In the genomic region with DNA sequence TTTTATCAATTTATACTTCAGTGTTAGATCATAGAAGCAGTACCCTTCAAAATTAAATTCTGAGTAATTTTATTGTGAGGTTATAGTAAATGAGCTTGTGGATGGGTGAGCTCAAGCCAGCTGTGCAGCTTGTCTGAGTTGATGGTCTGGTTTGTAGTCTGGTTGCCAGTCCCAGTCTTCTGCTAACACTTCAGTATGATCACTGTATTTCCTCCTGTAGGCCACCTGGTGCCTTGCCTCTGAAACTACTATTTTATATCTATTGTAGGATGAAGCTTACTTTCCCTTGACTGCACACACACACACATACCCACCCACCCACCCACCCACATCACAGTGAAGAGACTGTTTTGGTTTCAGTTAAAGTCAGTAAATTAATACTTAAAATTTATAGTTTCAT, we compare ENCODE assay signal across 1 cellular context.
TF ChIP-seq lines count a peak whose summit lies in the region.

No MANE protein-coding gene starts in this region.

TF ChIP-seq in GM23338, 12 proteins besides CTCF, POLR2A, EP300 and RAD21 (continued from another document):
- TF ChIP-seq REST (IDR thresholded peaks at IDR 0.05; ENCODE audit: unreplicated experiment): no peak
TF ChIP-seq in GM23338: peak in this region for 0.
